Comparison of ENCODE assay signal across 8 cellular contexts in the genomic region with DNA sequence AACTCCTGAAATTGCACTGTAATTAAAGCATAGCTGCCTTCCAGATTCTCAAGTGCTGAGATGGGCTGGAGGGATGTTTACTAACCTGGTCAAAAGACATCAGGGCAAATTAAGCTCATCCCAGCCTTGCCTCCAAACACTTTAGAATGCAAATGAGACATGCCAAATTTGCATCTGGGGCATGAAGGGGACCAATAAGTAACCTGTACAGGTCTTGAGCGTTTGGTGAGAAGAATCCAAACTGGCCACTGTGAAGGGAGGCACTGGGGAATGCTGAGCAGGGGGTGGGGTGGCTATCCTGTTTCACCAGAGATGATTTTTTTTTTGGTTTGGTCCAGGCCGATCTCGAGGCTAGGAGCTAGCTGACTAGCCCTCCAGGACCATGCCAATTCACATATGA. TPM values are rescaled to one million over a fixed set of nuclear protein-coding genes. Genes with fewer than 3 reads are reported as not detected.
DNase-seq lines count a peak whose midpoint lies in the region; ATAC-seq and TF ChIP-seq lines count a peak whose summit lies in the region.

No MANE protein-coding gene starts in this region.

- H3K4me1 Mint-ChIP-seq in activated CD4-positive, alpha-beta T cell treated with anti-CD3 and anti-CD28 coated beads, Interleukin-2, amount 10 ng/mL, durations not matched to agents 24 days and 14 days: peaks cover 30% of the 10 kb centered on the region
- peaks cover 38% of the 10 kb centered on the region for H3K4me1 Mint-ChIP-seq in mesothelial cell of epicardium
- no peaks in the 10 kb centered on the region for H3K4me1 Mint-ChIP-seq in Caco-2 (ENCODE audit: low read depth, unreplicated experiment)

- peak overlapping the region; percentile 66 for H3K4me3 Mint-ChIP-seq in activated CD4-positive, alpha-beta T cell treated with anti-CD3 and anti-CD28 coated beads, Interleukin-2, amount 10 ng/mL, durations not matched to agents 24 days and 14 days
- H3K4me3 Mint-ChIP-seq in mesothelial cell of epicardium: no peak overlapping the region
- H3K4me3 Mint-ChIP-seq in Caco-2 (ENCODE audit: unreplicated experiment): no peak overlapping the region

- POLR2A ChIA-PET in Caco-2 (lab: Charles Lee): no interaction called here

- no TSS peak for BruUV-seq in Caco-2 (replicated peaks; lab: Mats Ljungman, UMichigan)

- DNase-seq in activated CD4-positive, alpha-beta T cell treated with anti-CD3 and anti-CD28 coated beads, Interleukin-2, amount 10 ng/mL, durations not matched to agents 24 days and 14 days: no peak
- DNase-seq in activated CD4-positive, alpha-beta T cell treated with anti-CD3 and anti-CD28 coated beads, Interleukin-2, amount 50 U/mL, for 4 hours: no peak
- DNase-seq in NCI-H526 treated with DMSO at 0.1 percent for 48 hours (lab: John Stamatoyannopoulos, UW) (peak; percentile 38), mesothelial cell of epicardium (ENCODE audit: low spot score in 2 of 2, unreplicated experiment in 2 of 2) (no peak), Ammon's horn (ENCODE audit: low spot score) (no peak), Caco-2 (no peak)
- no peak for DNase-seq in NK-92 treated with Interleukin-12 subunit alpha and Interleukin-12 subunit beta, amount 100 ng/mL, for 24 hours (lab: John Stamatoyannopoulos, UW)

- H3K4me3 ChIP-seq in Caco-2 (ENCODE audit: low read depth, low read length): no peak overlapping the region

- CTCF ChIA-PET in Caco-2 (lab: Charles Lee): interaction anchor here (0.6 to 0.9 kb wide), 2 partner anchors 122 to 244 kb away, joined by 3 to 5 read pairs; no protein-coding TSS in a partner anchor

- H3K27me3 Mint-ChIP-seq in activated CD4-positive, alpha-beta T cell treated with anti-CD3 and anti-CD28 coated beads, Interleukin-2, amount 10 ng/mL, durations not matched to agents 24 days and 14 days: peaks cover 5% of the 10 kb centered on the region
- H3K27me3 Mint-ChIP-seq in mesothelial cell of epicardium (ENCODE audit: low read depth) (no peaks in the 10 kb centered on the region), Caco-2 (ENCODE audit: insufficient read depth, unreplicated experiment) (no peaks in the 10 kb centered on the region)

- TF ChIP-seq CTCF in mesothelial cell of epicardium (IDR thresholded peaks at IDR 0.05; ENCODE audit: unreplicated experiment) (no peak), Caco-2 (IDR thresholded peaks at IDR 0.05; ENCODE audit: insufficient read depth in 1 of 2, low read depth in 1 of 2, low read length in 1 of 2, severe bottlenecking in 1 of 2, unreplicated experiment in 1 of 2) (no peak)

- no peaks in the 10 kb centered on the region for H3K9me3 Mint-ChIP-seq in activated CD4-positive, alpha-beta T cell treated with anti-CD3 and anti-CD28 coated beads, Interleukin-2, amount 10 ng/mL, durations not matched to agents 24 days and 14 days
- H3K9me3 Mint-ChIP-seq in mesothelial cell of epicardium: no peaks in the 10 kb centered on the region
- H3K9me3 Mint-ChIP-seq in Caco-2 (ENCODE audit: unreplicated experiment): no peaks in the 10 kb centered on the region

- H3K4me1 ChIP-seq in Caco-2: peaks cover 23% of the 10 kb centered on the region

- peak; percentile 46 for ATAC-seq in HG02798 (IDR thresholded peaks at IDR 0.05; ENCODE audit: poor library complexity, unreplicated experiment)

- H3K9me3 ChIP-seq in Caco-2: no peaks in the 10 kb centered on the region

- peak overlapping the region; percentile 71 for H3K27ac Mint-ChIP-seq in activated CD4-positive, alpha-beta T cell treated with anti-CD3 and anti-CD28 coated beads, Interleukin-2, amount 10 ng/mL, durations not matched to agents 24 days and 14 days
- H3K27ac Mint-ChIP-seq in mesothelial cell of epicardium (peak overlapping the region; percentile 93), Caco-2 (ENCODE audit: unreplicated experiment) (no peak overlapping the region)

- no peaks in the 10 kb centered on the region for H3K27me3 ChIP-seq in Caco-2 (replicated peaks; ENCODE audit: control insufficient read depth, insufficient read depth, low read length)

- H3K36me3 Mint-ChIP-seq in activated CD4-positive, alpha-beta T cell treated with anti-CD3 and anti-CD28 coated beads, Interleukin-2, amount 10 ng/mL, durations not matched to agents 24 days and 14 days (ENCODE audit: low read depth): no peaks in the 10 kb centered on the region
- no peaks in the 10 kb centered on the region for H3K36me3 Mint-ChIP-seq in mesothelial cell of epicardium
- no peaks in the 10 kb centered on the region for H3K36me3 Mint-ChIP-seq in Caco-2 (ENCODE audit: insufficient read depth, unreplicated experiment)

- no peaks in the 10 kb centered on the region for H3K36me3 ChIP-seq in Caco-2 (ENCODE audit: control insufficient read depth, insufficient read depth, low read length)

- intact Hi-C loops in activated CD4-positive, alpha-beta T cell treated with anti-CD3 and anti-CD28 coated beads, Interleukin-2, amount 10 ng/mL, durations not matched to agents 24 days and 14 days (cut with micrococcal nuclease): no loop called here
- intact Hi-C loops in Caco-2 (cut with micrococcal nuclease; ENCODE audit: unreplicated experiment): no loop called here

RNA-seq across cellular contexts. Expression of a gene that starts 38.3 kb away (rescaled TPM):
- 2.8 and 3.4 TPM in 2 replicates for total RNA-seq in activated CD4-positive, alpha-beta T cell treated with anti-CD3 and anti-CD28 coated beads, Interleukin-2, amount 10 ng/mL, durations not matched to agents 24 days and 14 days
- total RNA-seq in mesothelial cell of epicardium: 43.1 to 45.6 TPM (median 44.9 TPM) in 3 replicates
- not detected in 2 replicates for total RNA-seq in Caco-2 (2022)

Comparison
In these comparisons a context has a peak if more than half of its experiments do, and no peak if none do; other contexts are left out.
1. RNA of a gene that starts 38.3 kb away (total RNA-seq): 43.1 to 45.6 TPM in mesothelial cell of epicardium; 2.8 to 3.4 TPM in activated CD4-positive, alpha-beta T cell treated with anti-CD3 and anti-CD28 coated beads, Interleukin-2, amount 10 ng/mL, durations not matched to agents 24 days and 14 days and not detected in Caco-2; every median in the first group is over 10 times any median in the second.